26 cellular contexts compared by ENCODE assay signal in the genomic region with DNA sequence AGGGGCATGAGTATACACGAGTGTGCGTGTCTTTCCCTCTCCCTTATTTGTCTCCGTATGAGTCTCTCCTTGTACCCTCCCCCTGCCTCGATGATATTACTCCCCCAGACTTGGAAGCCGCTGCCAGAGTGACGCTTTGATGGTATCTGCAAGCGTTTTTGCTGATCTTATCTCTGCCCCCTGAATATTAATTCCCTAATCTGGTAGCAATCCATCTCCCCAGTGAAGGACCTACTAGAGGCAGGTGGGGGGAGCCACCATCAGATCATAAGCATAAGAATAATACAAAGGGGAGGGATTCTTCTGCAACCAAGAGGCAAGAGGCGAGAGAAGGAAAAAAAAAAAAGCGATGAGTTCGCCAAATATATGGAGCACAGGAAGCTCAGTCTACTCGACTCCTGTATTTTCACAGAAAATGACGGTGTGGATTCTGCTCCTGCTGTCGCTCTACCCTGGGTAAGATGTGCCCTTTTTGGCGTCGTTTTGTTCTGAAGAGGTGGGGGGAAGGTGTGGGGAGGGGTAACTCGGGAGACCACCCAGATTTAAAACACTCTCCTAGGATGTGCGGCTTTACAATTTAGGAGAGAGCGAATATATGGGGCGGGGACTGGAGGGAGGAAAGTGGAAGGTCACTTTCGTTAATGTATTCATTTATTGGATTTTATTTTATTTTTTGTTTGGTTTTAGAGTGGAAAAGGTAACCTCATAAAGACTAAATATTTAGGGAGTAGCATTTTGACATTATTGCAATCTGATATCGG. TPM values are rescaled to one million over a fixed set of nuclear protein-coding genes. Genes with fewer than 3 reads are reported as not detected.
DNase-seq lines count a peak whose midpoint lies in the region; ATAC-seq and TF ChIP-seq lines count a peak whose summit lies in the region.
"Had no signal": no experiment of that assay in that cellular context is flagged by ENCODE, and none has a peak within 500 bp of the region (broad histone marks: within the 10 kb centered on the region; RNA-seq: fewer than 3 reads in every experiment).

A gene (plus strand): TSS at position 123 of the 761 bp plus-strand sequence. CDS start 227 bp downstream, at position 350.

- ATAC-seq in GM18520 (IDR thresholded peaks at IDR 0.05; ENCODE audit: unreplicated experiment): no peak
- ATAC-seq: activated CD8-positive, alpha-beta memory T cell treated with anti-CD3 and anti-CD28 coated beads, Interleukin-2, amount 10 ng/mL, durations not matched to agents 7 days and 5 days; stimulated activated naive CD8-positive, alpha-beta T cell treated with anti-CD3 and anti-CD28 coated beads, Interleukin-15, amount 100 ng/mL, for 72 hours had no signal

- H3K27me3 ChIP-seq in ectodermal cell (ENCODE audit: control insufficient read depth, insufficient read depth, low read length, poor library complexity, severe bottlenecking): peaks cover 7% of the 10 kb centered on the region
- H3K27me3 ChIP-seq in thyroid gland: no peaks in the 10 kb centered on the region
- H3K27me3 ChIP-seq: BLaER1 treated with 17β-estradiol and CSF1 and Interleukin-3, amounts not matched to agents 10 nM and 100 nM; upper lobe of right lung had no signal

- H3K9me3 Mint-ChIP-seq in type B pancreatic cell: peaks cover 4% of the 10 kb centered on the region
- H3K9me3 Mint-ChIP-seq: activated naive CD8-positive, alpha-beta T cell treated with anti-CD3 and anti-CD28 coated beads, Interleukin-2, amount 10 ng/mL, durations not matched to agents 7 days and 5 days; activated T-helper 2 cell treated with anti-CD3 and anti-CD28 coated beads, Interferon-gamma antibody, Interleukin-2, Interleukin-4, amounts not matched to agents 10 μg/mL and 5 μg/mL and 100 μg/mL, durations not matched to agents 14 hours and 24 hours and 36 hours; dendritic cell treated with granulocyte-macrophage colony-stimulating factor and Interleukin-4, amounts not matched to agents 40 ng/mL and 50 ng/mL, for 4 days had no signal

- no peaks in the 10 kb centered on the region for H3K9me3 ChIP-seq in ectodermal cell (ENCODE audit: control insufficient read depth, low read length)
- H3K9me3 ChIP-seq in thyroid gland: no peaks in the 10 kb centered on the region
- H3K9me3 ChIP-seq: BLaER1 treated with 17β-estradiol and CSF1 and Interleukin-3, amounts not matched to agents 10 nM and 100 nM; body of pancreas; upper lobe of right lung had no signal

- no peaks in the 10 kb centered on the region for H3K36me3 Mint-ChIP-seq in type B pancreatic cell
- H3K36me3 Mint-ChIP-seq: activated CD8-positive, alpha-beta memory T cell treated with anti-CD3 and anti-CD28 coated beads, Interleukin-2, amount 10 ng/mL, durations not matched to agents 7 days and 5 days; activated naive CD8-positive, alpha-beta T cell treated with anti-CD3 and anti-CD28 coated beads, Interleukin-2, amount 10 ng/mL, durations not matched to agents 7 days and 5 days; IgD-negative memory B cell had no signal

- POLR2A ChIA-PET in HEK293T (lab: Yijun Ruan, JAX): no interaction called here

- no peak within 1 kb of the TSS for H3K27ac Mint-ChIP-seq in type B pancreatic cell
- H3K27ac Mint-ChIP-seq: activated CD8-positive, alpha-beta memory T cell treated with anti-CD3 and anti-CD28 coated beads, Interleukin-2, amount 10 ng/mL, durations not matched to agents 7 days and 5 days; activated naive CD8-positive, alpha-beta T cell treated with anti-CD3 and anti-CD28 coated beads, Interleukin-2, amount 10 ng/mL, durations not matched to agents 7 days and 5 days; activated T-helper 2 cell treated with anti-CD3 and anti-CD28 coated beads, Interferon-gamma antibody, Interleukin-2, Interleukin-4, amounts not matched to agents 10 μg/mL and 5 μg/mL and 100 μg/mL, durations not matched to agents 14 hours and 24 hours and 36 hours; dendritic cell treated with granulocyte-macrophage colony-stimulating factor and Interleukin-4, amounts not matched to agents 40 ng/mL and 50 ng/mL, for 4 days; HFFc6; IgD-negative memory B cell; stimulated activated naive CD8-positive, alpha-beta T cell treated with anti-CD3 and anti-CD28 coated beads, Interleukin-15, amount 100 ng/mL, for 72 hours had no signal

- DNase-seq in NCI-H524 (lab: John Stamatoyannopoulos, UW) (peak; percentile 15 to 25), NCI-H524 treated with DMSO at 0.1 percent for 48 hours (lab: John Stamatoyannopoulos, UW) (no peak), iPS-NIHi7 (ENCODE audit: extremely low spot score) (peak; percentile 7), type B pancreatic cell (ENCODE audit: extremely low spot score, unreplicated experiment) (no peak), thyroid gland (no peak), HEK293T (ENCODE audit: extremely low spot score) (no peak)
- DNase-seq: activated CD4-positive, alpha-beta T cell treated with anti-CD3 and anti-CD28 coated beads for 1 hour; activated CD8-positive, alpha-beta memory T cell treated with anti-CD3 and anti-CD28 coated beads, Interleukin-2, amount 10 ng/mL, durations not matched to agents 7 days and 5 days; activated naive CD8-positive, alpha-beta T cell treated with anti-CD3 and anti-CD28 coated beads, Interleukin-2, amount 10 ng/mL, durations not matched to agents 7 days and 5 days; GF-D8; HFFc6; NCI-H187; stimulated activated naive CD8-positive, alpha-beta T cell treated with anti-CD3 and anti-CD28 coated beads, Interleukin-15, amount 100 ng/mL, for 72 hours; upper lobe of right lung had no signal

- no peaks in the 10 kb centered on the region for H3K4me1 Mint-ChIP-seq in type B pancreatic cell (ENCODE audit: unreplicated experiment)
- H3K4me1 Mint-ChIP-seq: activated CD8-positive, alpha-beta memory T cell treated with anti-CD3 and anti-CD28 coated beads, Interleukin-2, amount 10 ng/mL, durations not matched to agents 7 days and 5 days; activated naive CD8-positive, alpha-beta T cell treated with anti-CD3 and anti-CD28 coated beads, Interleukin-2, amount 10 ng/mL, durations not matched to agents 7 days and 5 days; IgD-negative memory B cell; stimulated activated naive CD8-positive, alpha-beta T cell treated with anti-CD3 and anti-CD28 coated beads, Interleukin-15, amount 100 ng/mL, for 72 hours had no signal

- 3 to 4% methylated on average over 21 of the region's 21 CpGs for WGBS in ectodermal cell, 2 experiments
- WGBS in thyroid gland, 2 donors: 4 to 9% methylated on average over 21 of the region's 21 CpGs

- peak within 1 kb of the TSS; percentile 51 for H3K4me3 Mint-ChIP-seq in type B pancreatic cell
- H3K4me3 Mint-ChIP-seq: activated CD8-positive, alpha-beta memory T cell treated with anti-CD3 and anti-CD28 coated beads, Interleukin-2, amount 10 ng/mL, durations not matched to agents 7 days and 5 days; activated naive CD8-positive, alpha-beta T cell treated with anti-CD3 and anti-CD28 coated beads, Interleukin-2, amount 10 ng/mL, durations not matched to agents 7 days and 5 days; dendritic cell treated with granulocyte-macrophage colony-stimulating factor and Interleukin-4, amounts not matched to agents 40 ng/mL and 50 ng/mL, for 4 days; HFFc6; stimulated activated naive CD8-positive, alpha-beta T cell treated with anti-CD3 and anti-CD28 coated beads, Interleukin-15, amount 100 ng/mL, for 72 hours had no signal

- H3K27ac ChIP-seq in ectodermal cell (ENCODE audit: insufficient read depth, low read depth, low read length, poor library complexity, severe bottlenecking): no peak within 1 kb of the TSS
- H3K27ac ChIP-seq in thyroid gland: no peak within 1 kb of the TSS
- H3K27ac ChIP-seq: BLaER1 treated with 17β-estradiol and CSF1 and Interleukin-3, amounts not matched to agents 10 nM and 100 nM; body of pancreas; skin epidermis; upper lobe of right lung had no signal

- H3K4me3 ChIP-seq in ectodermal cell (ENCODE audit: insufficient read depth, low read depth, low read length) (peak within 1 kb of the TSS; percentile 29), thyroid gland (replicated peaks in 1 of 3) (no peak within 1 kb of the TSS)
- H3K4me3 ChIP-seq: BLaER1 treated with 17β-estradiol and CSF1 and Interleukin-3, amounts not matched to agents 10 nM and 100 nM; body of pancreas; GM12878; skin epidermis; upper lobe of right lung had no signal

- intact Hi-C loops in thyroid gland (cut with DNase I): no loop called here

- CTCF ChIA-PET in HEK293T (lab: Yijun Ruan, JAX): no interaction called here

- H3K4me1 ChIP-seq in ectodermal cell (ENCODE audit: control insufficient read depth, insufficient read depth, low read length) (peaks cover 6% of the 10 kb centered on the region), thyroid gland (no peaks in the 10 kb centered on the region)
- H3K4me1 ChIP-seq: BLaER1 treated with 17β-estradiol and CSF1 and Interleukin-3, amounts not matched to agents 10 nM and 100 nM; body of pancreas; upper lobe of right lung had no signal

- H3K27me3 Mint-ChIP-seq in type B pancreatic cell: peaks cover 28% of the 10 kb centered on the region
- H3K27me3 Mint-ChIP-seq: activated CD8-positive, alpha-beta memory T cell treated with anti-CD3 and anti-CD28 coated beads, Interleukin-2, amount 10 ng/mL, durations not matched to agents 7 days and 5 days; activated naive CD8-positive, alpha-beta T cell treated with anti-CD3 and anti-CD28 coated beads, Interleukin-2, amount 10 ng/mL, durations not matched to agents 7 days and 5 days; IgD-negative memory B cell had no signal

- H3K36me3 ChIP-seq in ectodermal cell (ENCODE audit: control insufficient read depth, insufficient read depth, low read length): no peaks in the 10 kb centered on the region
- no peaks in the 10 kb centered on the region for H3K36me3 ChIP-seq in thyroid gland
- H3K36me3 ChIP-seq: BLaER1 treated with 17β-estradiol and CSF1 and Interleukin-3, amounts not matched to agents 10 nM and 100 nM; upper lobe of right lung had no signal

- no peak for TF ChIP-seq POLR2A in thyroid gland (IDR thresholded peaks at IDR 0.05)

- no peak for TF ChIP-seq CTCF in type B pancreatic cell (conservative IDR thresholded peaks at IDR 0.05)
- TF ChIP-seq CTCF in thyroid gland (IDR thresholded peaks at IDR 0.05): no peak

TF ChIP-seq in HEK293T, 16 proteins besides CTCF, POLR2A, EP300 and RAD21 (continues in another document):
- TF ChIP-seq FOXM1 (IDR thresholded peaks at IDR 0.05; ENCODE audit: borderline replicate concordance) (no peak), SUZ12 (IDR thresholded peaks at IDR 0.05) (no peak), NFRKB (IDR thresholded peaks at IDR 0.05) (no peak), FOXK2 (IDR thresholded peaks at IDR 0.05) (no peak), ZNF384 (IDR thresholded peaks at IDR 0.05) (no peak), FOXA1 (IDR thresholded peaks at IDR 0.05) (no peak), CTBP1 (IDR thresholded peaks at IDR 0.05; ENCODE audit: borderline replicate concordance) (no peak), BHLHE40 (IDR thresholded peaks at IDR 0.05; ENCODE audit: borderline replicate concordance) (no peak), HDGF (IDR thresholded peaks at IDR 0.05; ENCODE audit: borderline replicate concordance) (no peak), LEF1 (IDR thresholded peaks at IDR 0.05; ENCODE audit: borderline replicate concordance) (no peak)

RNA-seq across cellular contexts. Expression of the gene that starts here (rescaled TPM):
- 0.54 TPM for polyA plus RNA-seq in ectodermal cell (2013, experiment 1 of 4)
- polyA plus RNA-seq in ectodermal cell (2013, experiment 2 of 4): 0.76 TPM
- polyA plus RNA-seq in ectodermal cell (2013, experiment 3 of 4): not detected
- polyA plus RNA-seq in ectodermal cell (2013, experiment 4 of 4): 0.69 TPM
- 0.24 and 0.36 TPM in 2 replicates for total RNA-seq in type B pancreatic cell (ENCODE audit: low replicate concordance)
- not detected for total RNA-seq in thyroid gland
- total RNA-seq: activated CD8-positive, alpha-beta memory T cell treated with anti-CD3 and anti-CD28 coated beads, Interleukin-2, amount 10 ng/mL, durations not matched to agents 7 days and 5 days; activated naive CD8-positive, alpha-beta T cell treated with anti-CD3 and anti-CD28 coated beads, Interleukin-2, amount 10 ng/mL, durations not matched to agents 7 days and 5 days; epithelial cell of proximal tubule; GM12878; HFFc6; lower leg skin; mucosa of gallbladder; upper lobe of right lung had no signal
- polyA plus RNA-seq: IgD-negative memory B cell had no signal

Comparison
In these comparisons a context has a peak if more than half of its experiments do, and no peak if none do; other contexts are left out.
1. DNase-seq: peak in NCI-H524 (2 of 2) and iPS-NIHi7 (single experiment); none in NCI-H524 treated with DMSO at 0.1 percent for 48 hours (single experiment), type B pancreatic cell (single experiment), thyroid gland (0 of 2) and HEK293T (single experiment).